23 cellular contexts compared by ENCODE assay signal in the genomic region with DNA sequence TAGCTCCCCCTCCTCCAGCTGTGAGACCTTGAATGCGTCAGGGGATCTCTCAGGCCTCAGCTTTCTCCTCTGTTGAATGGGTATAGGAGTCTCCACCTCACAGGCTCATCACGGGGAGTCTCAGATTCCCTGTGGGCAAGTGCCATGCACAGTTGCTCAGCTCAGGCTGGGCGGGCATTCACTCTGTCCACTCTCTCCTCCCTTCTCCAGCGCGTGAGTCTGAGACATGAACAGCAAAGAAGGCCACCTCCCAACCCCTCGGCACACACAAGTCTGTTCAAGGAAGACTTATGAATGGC. TPM values are rescaled to one million over a fixed set of nuclear protein-coding genes. Genes with fewer than 3 reads are reported as not detected.
A peak's percentile ranks its signal among the peaks of the same experiment; 100 is the strongest.
DNase-seq lines count a peak whose midpoint lies in the region; ATAC-seq, FAIRE-seq and TF ChIP-seq lines count a peak whose summit lies in the region.
"Had no signal": no experiment of that assay in that cellular context is flagged by ENCODE, and none has a peak within 500 bp of the region (broad histone marks: within the 10 kb centered on the region; RNA-seq: fewer than 3 reads in every experiment).

No MANE protein-coding gene starts in this region.

- FAIRE-seq in D721Med (lab: Jason Lieb, UNC): no peak
- FAIRE-seq: A204.1, GM18507, H54 had no signal

- H3K4me1 ChIP-seq in right atrium auricular region (peaks cover 0 to 25% of the 10 kb centered on the region in 2 donors), psoas muscle (peaks cover 19% of the 10 kb centered on the region), sigmoid colon (peaks cover 0 to 16% (median 10%) of the 10 kb centered on the region in 4 donors)
- H3K4me1 ChIP-seq: Caco-2 had no signal

- DNase-seq in right atrium auricular region (ENCODE audit: low spot score): no peak
- no peak for DNase-seq in cardiac septum (ENCODE audit: low spot score)
- DNase-seq in left lobe of liver (ENCODE audit: low spot score): peak; percentile 22
- DNase-seq in psoas muscle: no peak
- DNase-seq in sigmoid colon: no peak
- no peak for DNase-seq in DMS79 treated with DMSO at 0.1 percent for 48 hours (lab: John Stamatoyannopoulos, UW)
- no peak for DNase-seq in D721Med (ENCODE audit: insufficient read length, low spot score)
- DNase-seq: CD8-positive, alpha-beta T cell; DND-41; NCI-H1048; NCI-H1417; NCI-H1694; NCI-H2029 treated with DMSO at 0.1 percent for 48 hours; NCI-H69; RPMI8226; SHP77 had no signal

- 57 to 70% (median 59%) methylated on average over 6 of the region's 6 CpGs for WGBS in psoas muscle, 3 donors
- WGBS in sigmoid colon, 2 donors: 72 to 77% methylated on average over 6 of the region's 6 CpGs

- H3K27ac ChIP-seq in right atrium auricular region (peak overlapping the region; percentile 79), psoas muscle (peak overlapping the region; percentile 70), sigmoid colon (no peak overlapping the region)

- no peak overlapping the region for H3K4me3 ChIP-seq in right atrium auricular region
- no peak overlapping the region for H3K4me3 ChIP-seq in psoas muscle
- no peak overlapping the region for H3K4me3 ChIP-seq in sigmoid colon

- no peaks in the 10 kb centered on the region for H3K27me3 ChIP-seq in right atrium auricular region
- no peaks in the 10 kb centered on the region for H3K27me3 ChIP-seq in psoas muscle (ENCODE audit: insufficient read depth in 3 of 3, low read length in 2 of 3)
- H3K27me3 ChIP-seq in sigmoid colon: no peaks in the 10 kb centered on the region

- TF ChIP-seq POLR2A in sigmoid colon (IDR thresholded peaks at IDR 0.05): no peak

- intact Hi-C loops in cardiac septum (cut with DNase I): no loop called here
- intact Hi-C loops in psoas muscle (cut with DNase I): no loop called here
- intact Hi-C loops in sigmoid colon (cut with DNase I): no loop called here

- TF ChIP-seq CTCF in right atrium auricular region (IDR thresholded peaks at IDR 0.05): no peak
- TF ChIP-seq CTCF in psoas muscle (IDR thresholded peaks at IDR 0.05): no peak
- TF ChIP-seq CTCF in sigmoid colon (IDR thresholded peaks at IDR 0.05): no peak
- no peak for TF ChIP-seq CTCF in D721Med (IDR thresholded peaks at IDR 0.05; ENCODE audit: insufficient read depth, missing control alignments)

- peaks cover 0 to 16% of the 10 kb centered on the region in 2 donors for H3K9me3 ChIP-seq in right atrium auricular region
- H3K9me3 ChIP-seq in psoas muscle: peaks cover 4% of the 10 kb centered on the region
- peaks cover 0 to 1% (median 0%) of the 10 kb centered on the region in 4 donors for H3K9me3 ChIP-seq in sigmoid colon

- ATAC-seq in left lobe of liver: no peak
- ATAC-seq in psoas muscle: peak in 2 of 4 donors; percentile 7 to 55
- ATAC-seq: CD8-positive, alpha-beta T cell had no signal

- no peaks in the 10 kb centered on the region for H3K36me3 ChIP-seq in right atrium auricular region
- H3K36me3 ChIP-seq in psoas muscle (ENCODE audit: insufficient read depth in 1 of 2, low read depth in 1 of 2): no peaks in the 10 kb centered on the region
- H3K36me3 ChIP-seq in sigmoid colon: no peaks in the 10 kb centered on the region

- no peak for TF ChIP-seq EP300 in sigmoid colon (IDR thresholded peaks at IDR 0.05)

RNA-seq across cellular contexts. Expression of a gene that starts 60.0 kb away (rescaled TPM):
- total RNA-seq in right atrium auricular region (100 to 1,000 TPM in 1 of 2 donors, 10 to 100 TPM in 1; 33.8 to 124 TPM), cardiac septum (50.8 TPM), left lobe of liver (1.6 TPM), psoas muscle (10 to 100 TPM in 2 of 4 donors, 1 to 10 TPM in 2; 7.2 to 26.4 (median 17.0) TPM), sigmoid colon (10 to 100 TPM; 14.5 to 49.6 (median 32.1) TPM)
- polyA plus RNA-seq in psoas muscle (10 to 100 TPM; 11.1 to 15.5 (median 14.0) TPM), sigmoid colon (1 to 10 TPM; 1.2 to 5.0 (median 3.6) TPM)
- total RNA-seq: CD8-positive, alpha-beta T cell; HT-29; NCI-H460; SK-MEL-5 had no signal

Comparison
In these comparisons a context has a peak if more than half of its experiments do, and no peak if none do; other contexts are left out.
1. H3K27ac ChIP-seq: peak in right atrium auricular region (2 of 2) and psoas muscle (single experiment); none in sigmoid colon (0 of 4).